In genomic region chr12:402127-402456, GRCh38 we compare ENCODE assay signal across 9 cellular contexts. TPM values are rescaled to one million over a fixed set of nuclear protein-coding genes. Genes with fewer than 3 reads are reported as not detected.
DNase-seq lines count a peak whose midpoint lies in the region; TF ChIP-seq lines count a peak whose summit lies in the region.
"Had no signal": no experiment of that assay in that cellular context is flagged by ENCODE, and none has a peak within 500 bp of the region (broad histone marks: within the 10 kb centered on the region; RNA-seq: fewer than 3 reads in every experiment).

No MANE protein-coding gene starts in this region.

- H3K27ac ChIP-seq in SU-DHL-6 (ENCODE audit: low read depth, low read length) (no peak overlapping the region), thymus (ENCODE audit: low read depth) (no peak overlapping the region)

- H3K9me2 ChIP-seq in SU-DHL-6 (replicated peaks; ENCODE audit: insufficient read depth, low read length), result no peaks in the 10 kb centered on the region

- no peaks in the 10 kb centered on the region for H3K27me3 Mint-ChIP-seq in activated CD4-positive, alpha-beta T cell treated with anti-CD3 and anti-CD28 coated beads, Interleukin-2, amount 10 ng/mL, durations not matched to agents 24 days and 14 days
- no peaks in the 10 kb centered on the region for H3K27me3 Mint-ChIP-seq in activated naive CD8-positive, alpha-beta T cell treated with anti-CD3 and anti-CD28 coated beads for 36 hours
- H3K27me3 Mint-ChIP-seq: CD4-positive, alpha-beta T cell had no signal

- intact Hi-C loops in activated CD4-positive, alpha-beta T cell treated with anti-CD3 and anti-CD28 coated beads, Interleukin-2, amount 10 ng/mL, durations not matched to agents 24 days and 14 days (cut with micrococcal nuclease), result loop anchor here (5.0 kb wide), 1 partner anchor 350 kb away; the partner anchor contains the start of gene WNK1

- no peak overlapping the region for H3K27ac Mint-ChIP-seq in activated CD4-positive, alpha-beta T cell treated with anti-CD3 and anti-CD28 coated beads, Interleukin-2, amount 10 ng/mL, durations not matched to agents 24 days and 14 days
- no peak overlapping the region for H3K27ac Mint-ChIP-seq in activated naive CD8-positive, alpha-beta T cell treated with anti-CD3 and anti-CD28 coated beads for 36 hours
- H3K27ac Mint-ChIP-seq: CD4-positive, alpha-beta T cell had no signal

- peak overlapping the region; percentile 75 for H3K9ac ChIP-seq in SU-DHL-6 (ENCODE audit: low read length)
- peak overlapping the region; percentile 95 for H3K9ac ChIP-seq in iPS-15b (ENCODE audit: low read depth, low read length)

- no peaks in the 10 kb centered on the region for H3K9me3 ChIP-seq in SU-DHL-6 (ENCODE audit: insufficient read depth, low read length)
- no peaks in the 10 kb centered on the region for H3K9me3 ChIP-seq in iPS-15b (ENCODE audit: control insufficient read depth, insufficient read depth, low read length)
- H3K9me3 ChIP-seq in thymus (ENCODE audit: control insufficient read depth), result no peaks in the 10 kb centered on the region

- H3K36me3 ChIP-seq in SU-DHL-6 (ENCODE audit: low read length) (no peaks in the 10 kb centered on the region), iPS-15b (ENCODE audit: control insufficient read depth, insufficient read depth, low read length) (peaks cover 6% of the 10 kb centered on the region), thymus (ENCODE audit: control insufficient read depth, insufficient read depth) (no peaks in the 10 kb centered on the region)

- no peaks in the 10 kb centered on the region for H4K20me1 ChIP-seq in SU-DHL-6 (ENCODE audit: low read depth, low read length)

- peak overlapping the region; percentile 94 for H2AFZ ChIP-seq in SU-DHL-6 (ENCODE audit: low read depth, low read length, severe bottlenecking)

- DNase-seq in activated CD4-positive, alpha-beta T cell treated with anti-CD3 and anti-CD28 coated beads, Interleukin-2, amount 10 ng/mL, durations not matched to agents 24 days and 14 days, result peak; percentile 70
- no peak for DNase-seq in activated CD4-positive, alpha-beta T cell treated with anti-CD3 and anti-CD28 coated beads, Interleukin-2, amount 50 U/mL, for 1 hour
- no peak for DNase-seq in nucleus accumbens (lab: John Stamatoyannopoulos, UW)
- no peak for DNase-seq in activated naive CD8-positive, alpha-beta T cell treated with anti-CD3 and anti-CD28 coated beads for 36 hours
- no peak for DNase-seq in NCI-H2029 (lab: John Stamatoyannopoulos, UW)

- H3K4me1 Mint-ChIP-seq in activated CD4-positive, alpha-beta T cell treated with anti-CD3 and anti-CD28 coated beads, Interleukin-2, amount 10 ng/mL, durations not matched to agents 24 days and 14 days, result no peaks in the 10 kb centered on the region
- peaks cover 4% of the 10 kb centered on the region for H3K4me1 Mint-ChIP-seq in activated naive CD8-positive, alpha-beta T cell treated with anti-CD3 and anti-CD28 coated beads for 36 hours

- WGBS in thymus, result 0% methylated on average over 6 of the region's 6 CpGs

- peak overlapping the region; percentile 86 for H3K4me2 ChIP-seq in SU-DHL-6 (ENCODE audit: low read depth, low read length, poor library complexity, severe bottlenecking)

- H3K4me1 ChIP-seq in iPS-15b (ENCODE audit: control insufficient read depth, insufficient read depth, low read length) (peaks cover 6% of the 10 kb centered on the region), thymus (ENCODE audit: control insufficient read depth, insufficient read depth, low read length) (peaks cover 10% of the 10 kb centered on the region)

- H3F3A ChIP-seq in SU-DHL-6 (ENCODE audit: insufficient read depth), result no peaks in the 10 kb centered on the region

- H3K27me3 ChIP-seq in SU-DHL-6 (ENCODE audit: low read length) (no peaks in the 10 kb centered on the region), iPS-15b (ENCODE audit: control insufficient read depth, insufficient read depth, low read length) (no peaks in the 10 kb centered on the region), thymus (ENCODE audit: control insufficient read depth, insufficient read depth) (no peaks in the 10 kb centered on the region)

- peak; percentile 19 for TF ChIP-seq CTCF in SU-DHL-6 (IDR thresholded peaks at IDR 0.05; ENCODE audit: insufficient read depth, low read length, poor library complexity, severe bottlenecking)

- peaks cover 17% of the 10 kb centered on the region; the same call in 1 of the 2 replicates for H3K79me2 ChIP-seq in SU-DHL-6 (ENCODE audit: insufficient read depth, low read length)

- H3K9me3 Mint-ChIP-seq in activated CD4-positive, alpha-beta T cell treated with anti-CD3 and anti-CD28 coated beads, Interleukin-2, amount 10 ng/mL, durations not matched to agents 24 days and 14 days, result no peaks in the 10 kb centered on the region
- no peaks in the 10 kb centered on the region for H3K9me3 Mint-ChIP-seq in activated naive CD8-positive, alpha-beta T cell treated with anti-CD3 and anti-CD28 coated beads for 36 hours
- H3K9me3 Mint-ChIP-seq: CD4-positive, alpha-beta T cell had no signal

- peak overlapping the region; percentile 95 for H3K4me3 ChIP-seq in SU-DHL-6 (ENCODE audit: insufficient read depth, low read length, poor library complexity, severe bottlenecking)
- peak overlapping the region; percentile 99 for H3K4me3 ChIP-seq in iPS-15b (ENCODE audit: low read depth, low read length)
- peak overlapping the region; percentile 62 for H3K4me3 ChIP-seq in thymus (ENCODE audit: low read length)

- no peak overlapping the region for H3K4me3 Mint-ChIP-seq in activated CD4-positive, alpha-beta T cell treated with anti-CD3 and anti-CD28 coated beads, Interleukin-2, amount 10 ng/mL, durations not matched to agents 24 days and 14 days
- H3K4me3 Mint-ChIP-seq in activated naive CD8-positive, alpha-beta T cell treated with anti-CD3 and anti-CD28 coated beads for 36 hours, result no peak overlapping the region
- H3K4me3 Mint-ChIP-seq: CD4-positive, alpha-beta T cell had no signal

- peaks cover 2% of the 10 kb centered on the region for H3K36me3 Mint-ChIP-seq in activated CD4-positive, alpha-beta T cell treated with anti-CD3 and anti-CD28 coated beads, Interleukin-2, amount 10 ng/mL, durations not matched to agents 24 days and 14 days (ENCODE audit: low read depth)
- H3K36me3 Mint-ChIP-seq in activated naive CD8-positive, alpha-beta T cell treated with anti-CD3 and anti-CD28 coated beads for 36 hours, result no peaks in the 10 kb centered on the region

RNA-seq across cellular contexts. Expression of gene CCDC77, which starts 0.6 kb away (rescaled TPM):
- total RNA-seq in activated CD4-positive, alpha-beta T cell treated with anti-CD3 and anti-CD28 coated beads, Interleukin-2, amount 10 ng/mL, durations not matched to agents 24 days and 14 days, result 12.2 and 13.0 TPM in 2 replicates
- polyA plus RNA-seq in thymus, result 12.2 TPM
- total RNA-seq in activated naive CD8-positive, alpha-beta T cell treated with anti-CD3 and anti-CD28 coated beads for 36 hours, result 10 to 100 TPM; 13.8 to 13.9 TPM

RNA-seq across cellular contexts. Expression of gene KDM5A, which starts 13.0 kb away (rescaled TPM):
- total RNA-seq in activated CD4-positive, alpha-beta T cell treated with anti-CD3 and anti-CD28 coated beads, Interleukin-2, amount 10 ng/mL, durations not matched to agents 24 days and 14 days, result 79.0 and 82.7 TPM in 2 replicates
- 10.6 TPM for polyA plus RNA-seq in thymus
- 10 to 100 TPM; 50.3 to 58.3 TPM for total RNA-seq in activated naive CD8-positive, alpha-beta T cell treated with anti-CD3 and anti-CD28 coated beads for 36 hours

RNA-seq across cellular contexts. Expression of gene B4GALNT3, which starts 57.6 kb away (rescaled TPM):
- total RNA-seq in activated CD4-positive, alpha-beta T cell treated with anti-CD3 and anti-CD28 coated beads, Interleukin-2, amount 10 ng/mL, durations not matched to agents 24 days and 14 days, result 6.6 TPM in 2 replicates
- polyA plus RNA-seq in thymus, result 6.3 TPM
- total RNA-seq in activated naive CD8-positive, alpha-beta T cell treated with anti-CD3 and anti-CD28 coated beads for 36 hours, result 1 to 10 TPM in 1 of 2 experiments, under 1 TPM in 1; 0.66 to 1.1 TPM
